ENCODE assay signal across 7 cellular contexts in genomic region chr16:53864819-53865491, GRCh38.
DNase-seq lines count a peak whose midpoint lies in the region; ATAC-seq and TF ChIP-seq lines count a peak whose summit lies in the region.

No MANE protein-coding gene starts in this region.

- ATAC-seq in GM18502 (IDR thresholded peaks at IDR 0.05; ENCODE audit: poor library complexity, unreplicated experiment) (peak; percentile 25), GM21717 (IDR thresholded peaks at IDR 0.05; ENCODE audit: unreplicated experiment) (no peak)

- H3K36me3 ChIP-seq in HUES48 (ENCODE audit: control insufficient read depth, insufficient read depth, low read length) (no peaks in the 10 kb centered on the region), neural progenitor cell (no peaks in the 10 kb centered on the region), prostate gland (no peaks in the 10 kb centered on the region)

- peak overlapping the region; percentile 93 for H3K27ac ChIP-seq in HUES48 (ENCODE audit: low read depth, low read length)
- peak overlapping the region; percentile 78 for H3K27ac ChIP-seq in angular gyrus (ENCODE audit: low read depth, low read length)
- no peak overlapping the region for H3K27ac ChIP-seq in neural progenitor cell
- no peak overlapping the region for H3K27ac ChIP-seq in prostate gland

- H3K4me1 Mint-ChIP-seq in neural progenitor cell = peaks cover 4% of the 10 kb centered on the region

- H3K9ac ChIP-seq in HUES48 (ENCODE audit: low read depth, low read length) (peak overlapping the region; percentile 51; the same call in 1 of the 2 replicates), neural progenitor cell (no peak overlapping the region)

- intact Hi-C loops in prostate gland (cut with DNase I) = no loop called here

- no peak for TF ChIP-seq POLR2A in prostate gland (IDR thresholded peaks at IDR 0.05)

- H4K20me1 ChIP-seq in neural progenitor cell (ENCODE audit: low read depth) = no peaks in the 10 kb centered on the region

- H3K79me2 ChIP-seq in neural progenitor cell (ENCODE audit: low read depth) = no peaks in the 10 kb centered on the region

- peaks cover 7% of the 10 kb centered on the region for H3K36me3 Mint-ChIP-seq in neural progenitor cell

- H3K4me3 Mint-ChIP-seq in neural progenitor cell = no peak overlapping the region

- H3K27me3 Mint-ChIP-seq in neural progenitor cell (ENCODE audit: insufficient read depth, low read depth) = no peaks in the 10 kb centered on the region

- H3K27me3 ChIP-seq in HUES48 (ENCODE audit: control insufficient read depth, insufficient read depth, low read length) = no peaks in the 10 kb centered on the region
- H3K27me3 ChIP-seq in neural progenitor cell = no peaks in the 10 kb centered on the region
- no peaks in the 10 kb centered on the region for H3K27me3 ChIP-seq in prostate gland (replicated peaks; ENCODE audit: insufficient read depth)

- no peak overlapping the region for H2AFZ ChIP-seq in neural progenitor cell (replicated peaks)

- H3K4me3 ChIP-seq in HUES48 (ENCODE audit: low read depth, low read length) (no peak overlapping the region; the same call in 1 of the 2 replicates), neural progenitor cell (no peak overlapping the region), prostate gland (no peak overlapping the region)

- TF ChIP-seq CTCF in neural progenitor cell (IDR thresholded peaks at IDR 0.05) (no peak), prostate gland (IDR thresholded peaks at IDR 0.05) (no peak)

- DNase-seq in neural progenitor cell (ENCODE audit: low spot score) = no peak
- DNase-seq in prostate gland (ENCODE audit: low spot score) = no peak
- DNase-seq in HUDEP-2 (lab: John Stamatoyannopoulos, UW; ENCODE audit: unreplicated experiment in 76 of 76) = no peak

- H3K9me3 ChIP-seq in HUES48 (ENCODE audit: control insufficient read depth, insufficient read depth, low read length) (0 out of 2 replicates have a peak, but pooled peaks cover 2% of the 10 kb centered on the region), neural progenitor cell (ENCODE audit: low read depth) (no peaks in the 10 kb centered on the region), prostate gland (no peaks in the 10 kb centered on the region)

- H3F3A ChIP-seq in neural progenitor cell (ENCODE audit: low read depth) = no peaks in the 10 kb centered on the region

- H3K4me1 ChIP-seq in HUES48 (ENCODE audit: control insufficient read depth, insufficient read depth, low read length) (peaks cover 25% of the 10 kb centered on the region), neural progenitor cell (peaks cover 10% of the 10 kb centered on the region), prostate gland (replicated peaks) (no peaks in the 10 kb centered on the region)

- WGBS in prostate gland = 53% methylated on average over 2 of the region's 2 CpGs

- no peak overlapping the region for H3K27ac Mint-ChIP-seq in neural progenitor cell

- peak overlapping the region; percentile 39 for H3K4me2 ChIP-seq in neural progenitor cell

- H3K9me3 Mint-ChIP-seq in neural progenitor cell = peaks cover 8% of the 10 kb centered on the region

Comparison
In these comparisons a context has a peak if more than half of its experiments do, and no peak if none do; other contexts are left out.
1. H3K27ac ChIP-seq: peak in HUES48 (single experiment) and angular gyrus (single experiment); none in neural progenitor cell (single experiment) and prostate gland (0 of 2).